ENCODE assay signal across 8 cellular contexts in the genomic region with DNA sequence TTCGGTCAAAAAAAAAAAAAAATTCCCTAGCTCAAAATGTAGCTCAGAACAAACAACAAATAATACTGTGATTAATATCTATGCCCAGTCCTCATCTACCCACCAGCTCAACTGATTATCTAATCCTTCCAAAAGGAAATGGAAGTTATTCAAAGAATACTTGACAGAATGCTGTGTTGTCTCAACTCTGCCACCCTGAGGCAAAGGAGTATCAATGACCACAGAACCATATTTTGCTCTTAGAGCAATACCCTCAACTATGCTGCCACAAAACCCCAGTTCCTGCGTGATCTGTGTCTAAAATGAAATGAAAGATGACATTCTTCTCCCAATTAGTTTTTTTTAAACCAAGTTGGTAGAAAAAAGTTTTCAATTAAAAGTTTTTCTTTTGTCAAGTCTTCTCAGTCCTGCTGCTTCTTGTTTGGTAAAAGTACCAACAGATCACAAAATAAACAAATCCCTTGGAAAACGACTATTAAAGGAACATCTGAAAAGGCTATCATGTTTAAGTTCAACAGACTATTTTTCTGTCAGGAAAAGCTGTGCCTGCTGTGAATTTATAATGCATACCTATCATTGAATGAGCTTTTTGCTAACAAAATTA. TPM values are rescaled to one million over a fixed set of nuclear protein-coding genes. Genes with fewer than 3 reads are reported as not detected.
DNase-seq lines count a peak whose midpoint lies in the region; ATAC-seq and TF ChIP-seq lines count a peak whose summit lies in the region.

No MANE protein-coding gene starts in this region.

- no peaks in the 10 kb centered on the region for H3K27me3 Mint-ChIP-seq in neural progenitor cell (ENCODE audit: insufficient read depth, low read depth)

- H3K36me3 ChIP-seq in RWPE2 (ENCODE audit: low read depth) = peaks cover 92% of the 10 kb centered on the region
- no peaks in the 10 kb centered on the region for H3K36me3 ChIP-seq in neural progenitor cell

- no peak overlapping the region for H3K4me2 ChIP-seq in neural progenitor cell

- no peak overlapping the region for H3K4me3 Mint-ChIP-seq in neural progenitor cell

- H3K4me3 ChIP-seq in RWPE2 (ENCODE audit: severe bottlenecking) (no peak overlapping the region), neural progenitor cell (no peak overlapping the region)

- peak; percentile 56 for TF ChIP-seq CTCF in RWPE2 (IDR thresholded peaks at IDR 0.05; ENCODE audit: poor library complexity, severe bottlenecking)
- peak; percentile 50 for TF ChIP-seq CTCF in neural progenitor cell (IDR thresholded peaks at IDR 0.05)

- no peaks in the 10 kb centered on the region for H3F3A ChIP-seq in neural progenitor cell (ENCODE audit: low read depth)

- H3K4me1 Mint-ChIP-seq in neural progenitor cell = no peaks in the 10 kb centered on the region

- H4K20me1 ChIP-seq in neural progenitor cell (ENCODE audit: low read depth) = no peaks in the 10 kb centered on the region

- peak; percentile 78 for ATAC-seq in RWPE2 (ENCODE audit: low read depth)
- ATAC-seq in esophagus mucosa = peak; percentile 67
- ATAC-seq in HG03196 (IDR thresholded peaks at IDR 0.05; ENCODE audit: unreplicated experiment) = no peak

- H3K79me2 ChIP-seq in neural progenitor cell (ENCODE audit: low read depth) = no peaks in the 10 kb centered on the region

- no peak overlapping the region for H3K9ac ChIP-seq in neural progenitor cell

- no peaks in the 10 kb centered on the region for H3K9me3 Mint-ChIP-seq in neural progenitor cell

- H3K9me3 ChIP-seq in RWPE2 (ENCODE audit: severe bottlenecking) = no peaks in the 10 kb centered on the region
- H3K9me3 ChIP-seq in neural progenitor cell (ENCODE audit: low read depth) = no peaks in the 10 kb centered on the region

- peaks cover 18% of the 10 kb centered on the region for H3K36me3 Mint-ChIP-seq in neural progenitor cell

- no peak overlapping the region for H3K27ac Mint-ChIP-seq in neural progenitor cell

- H3K27me3 ChIP-seq in RWPE2 (ENCODE audit: insufficient read depth, poor library complexity, severe bottlenecking) = no peaks in the 10 kb centered on the region
- no peaks in the 10 kb centered on the region for H3K27me3 ChIP-seq in neural progenitor cell

- H3K4me1 ChIP-seq in RWPE2 (ENCODE audit: insufficient read depth, poor library complexity, severe bottlenecking) = no peaks in the 10 kb centered on the region
- no peaks in the 10 kb centered on the region for H3K4me1 ChIP-seq in neural progenitor cell

- H2AFZ ChIP-seq in neural progenitor cell (replicated peaks) = no peak overlapping the region

- H3K27ac ChIP-seq in RWPE2 (ENCODE audit: poor library complexity, severe bottlenecking) (no peak overlapping the region), neural progenitor cell (no peak overlapping the region)

- DNase-seq in D341Med (ENCODE audit: low spot score) (peak; percentile 57), HCEC 1CT (peak; percentile 67), RWPE2 (ENCODE audit: low spot score) (no peak), neural progenitor cell (ENCODE audit: low spot score) (peak; percentile 34)
- DNase-seq in stimulated activated CD4-positive, alpha-beta T cell treated with anti-CD3 and anti-CD28 coated beads, Interleukin-1b, Interleukin-23, amount 100 ng/mL, for 48 hours = no peak
- DNase-seq in central memory CD4-positive, alpha-beta T cell = no peak

RNA-seq across cellular contexts. Expression of gene RBM28, which starts 21.6 kb away (rescaled TPM):
- total RNA-seq in esophagus mucosa (23.3 TPM), neural progenitor cell (ENCODE audit: low replicate concordance) (33.4 and 33.5 TPM in 2 replicates)

RNA-seq across cellular contexts. Expression of gene PRRT4, which starts 39.3 kb away (rescaled TPM):
- 1.3 TPM for total RNA-seq in esophagus mucosa
- 0.68 TPM in 1 of 2 replicates, not detected in the other for total RNA-seq in neural progenitor cell (ENCODE audit: low replicate concordance)

Comparison
In these comparisons a context has a peak if more than half of its experiments do, and no peak if none do; other contexts are left out.
1. DNase-seq: peak in D341Med (single experiment), HCEC 1CT (single experiment) and neural progenitor cell (single experiment); none in RWPE2 (single experiment), stimulated activated CD4-positive, alpha-beta T cell treated with anti-CD3 and anti-CD28 coated beads, Interleukin-1b, Interleukin-23, amount 100 ng/mL, for 48 hours (single experiment) and central memory CD4-positive, alpha-beta T cell (single experiment).